ENCODE assay signal across 1 cellular context in genomic region chr1:62181531-62181930, GRCh38.
TF ChIP-seq lines count a peak whose summit lies in the region.

No MANE protein-coding gene starts in this region.

TF ChIP-seq in H1, 55 proteins besides CTCF, POLR2A, EP300 and RAD21 (continued from another document):
- TF ChIP-seq NANOG (IDR thresholded peaks at IDR 0.05; ENCODE audit: insufficient read depth, low read depth, low read length, poor library complexity, severe bottlenecking) (peak; percentile 52), TAF1 (IDR thresholded peaks at IDR 0.05; ENCODE audit: low read depth, low read length) (peak; percentile 47; the same call in 1 of the 2 replicates), SP1 (IDR thresholded peaks at IDR 0.05; ENCODE audit: low read depth, low read length) (0 out of 2 replicates have a peak, but pooled peaks have one; percentile 56), JUND (IDR thresholded peaks at IDR 0.05; ENCODE audit: low read length) (no peak), TEAD4 (IDR thresholded peaks at IDR 0.05; ENCODE audit: low read depth, low read length) (peak; percentile 48; the same call in 1 of the 2 replicates), KDM5A (IDR thresholded peaks at IDR 0.05; ENCODE audit: low read length) (no peak), HDAC2 (IDR thresholded peaks at IDR 0.05; ENCODE audit: borderline replicate concordance in 1 of 2, low read depth in 2 of 2, low read length in 2 of 2) (peak in 1 of 2 experiments; percentile 43; a peak in 1 of 4 replicates), KDM1A (IDR thresholded peaks at IDR 0.05; ENCODE audit: borderline replicate concordance, low read length) (no peak), ZNF274 (IDR thresholded peaks at IDR 0.05; ENCODE audit: borderline replicate concordance, extremely low read depth, low read length) (no peak), CHD7 (IDR thresholded peaks at IDR 0.05; ENCODE audit: insufficient replicate concordance, low read length) (no peak)
